In genomic region chr18:3520230-3521085, GRCh38 we compare ENCODE assay signal across 18 cellular contexts.
"Had no signal": no experiment of that assay in that cellular context is flagged by ENCODE, and none has a peak within 500 bp of the region (broad histone marks: within the 10 kb centered on the region; RNA-seq: fewer than 3 reads in every experiment).

No MANE protein-coding gene starts in this region.

- ATAC-seq: activated T-cell treated with anti-CD3 and anti-CD28 coated beads, Interleukin-2, amount 50 U/mL, for 72 hours; left lung; upper lobe of right lung had no signal

- H3K4me1 ChIP-seq: ascending aorta, upper lobe of right lung had no signal

- H3K9me3 ChIP-seq: ascending aorta, ovary, testis had no signal

- DNase-seq: activated CD4-positive, alpha-beta memory T cell treated with anti-CD3 and anti-CD28 coated beads, Interleukin-2, amount 10 ng/mL, durations not matched to agents 7 days and 5 days; activated CD4-positive, CD25-positive, alpha-beta regulatory T cell treated with anti-CD3 and anti-CD28 coated beads, Interleukin-2, amount 50 U/mL, for 72 hours; activated CD8-positive, alpha-beta memory T cell treated with anti-CD3 and anti-CD28 coated beads, Interleukin-2, amount 50 U/mL, for 4 hours; activated gamma-delta T cell treated with Interleukin-2 at 50 U/mL for 16 hours; activated T-cell treated with anti-CD3 and anti-CD28 coated beads, Interleukin-2, amount 50 U/mL, for 72 hours; dorsolateral prefrontal cortex; islet precursor cell; left lung; ovary; stimulated activated CD4-positive, alpha-beta T cell treated with anti-CD3 and anti-CD28 coated beads, Interleukin-4, amount 100 ng/mL, for 1 hour; T-helper 2 cell; upper lobe of right lung had no signal

- H3K27me3 ChIP-seq: ascending aorta, dorsolateral prefrontal cortex, esophagus muscularis mucosa, left lung, ovary, testis, upper lobe of right lung had no signal

- H3K4me3 ChIP-seq: ascending aorta, dorsolateral prefrontal cortex, esophagus muscularis mucosa, left lung, ovary, testis, upper lobe of right lung had no signal

- FAIRE-seq: bronchial epithelial cell, TTC549 had no signal

- H3K4me3 Mint-ChIP-seq: activated CD4-positive, alpha-beta memory T cell treated with anti-CD3 and anti-CD28 coated beads, Interleukin-2, amount 10 ng/mL, durations not matched to agents 7 days and 5 days; activated T-cell treated with anti-CD3 and anti-CD28 coated beads, Interleukin-2, amount 50 U/mL, for 72 hours; stimulated activated naive CD8-positive, alpha-beta T cell treated with anti-CD3 and anti-CD28 coated beads, Interleukin-15, Interleukin-2, amounts not matched to agents 100 ng/mL and 50 ng/mL, for 24 hours had no signal

- H3K36me3 ChIP-seq: ascending aorta, esophagus muscularis mucosa, left lung, ovary, upper lobe of right lung had no signal

- H3K27ac Mint-ChIP-seq: activated CD4-positive, alpha-beta memory T cell treated with anti-CD3 and anti-CD28 coated beads, Interleukin-2, amount 10 ng/mL, durations not matched to agents 7 days and 5 days; activated T-cell treated with anti-CD3 and anti-CD28 coated beads, Interleukin-2, amount 50 U/mL, for 72 hours; stimulated activated naive CD8-positive, alpha-beta T cell treated with anti-CD3 and anti-CD28 coated beads, Interleukin-15, Interleukin-2, amounts not matched to agents 100 ng/mL and 50 ng/mL, for 24 hours had no signal

- H3K27ac ChIP-seq: ascending aorta, dorsolateral prefrontal cortex, esophagus muscularis mucosa, left lung, ovary, testis, upper lobe of right lung had no signal
